ENCODE assay signal across 8 cellular contexts in genomic region chr12:49094104-49094948, GRCh38. TPM values are rescaled to one million over a fixed set of nuclear protein-coding genes. Genes with fewer than 3 reads are reported as not detected.
DNase-seq lines count a peak whose midpoint lies in the region; ATAC-seq and TF ChIP-seq lines count a peak whose summit lies in the region.

TSS of gene DHH (minus strand) at chr12:49094801. CDS start at chr12:49094512, 289 bp downstream.

- H3F3A ChIP-seq in neural cell (ENCODE audit: insufficient read depth, low read length, poor library complexity, severe bottlenecking) = no peaks in the 10 kb centered on the region

- no peak within 1 kb of the TSS for H3K27ac Mint-ChIP-seq in effector memory CD8-positive, alpha-beta T cell

- peaks cover 28% of the 10 kb centered on the region for H3K36me3 Mint-ChIP-seq in effector memory CD8-positive, alpha-beta T cell (ENCODE audit: insufficient read depth)

- no peak for TF ChIP-seq EP300 in neural cell (conservative IDR thresholded peaks at IDR 0.05; ENCODE audit: poor library complexity, severe bottlenecking)

- peak within 1 kb of the TSS; percentile 48 for H3K4me3 ChIP-seq in neural cell (ENCODE audit: low read length)
- no peak within 1 kb of the TSS for H3K4me3 ChIP-seq in lower leg skin (ENCODE audit: low read depth, poor library complexity, severe bottlenecking)

- H3K9me3 ChIP-seq in neural cell (ENCODE audit: low read length) = no peaks in the 10 kb centered on the region

- peak within 1 kb of the TSS; percentile 41 to 48 for H3K4me3 Mint-ChIP-seq in effector memory CD8-positive, alpha-beta T cell

- no peak within 1 kb of the TSS for H2AFZ ChIP-seq in neural cell (ENCODE audit: low read depth, low read length)

- H3K27me3 Mint-ChIP-seq in effector memory CD8-positive, alpha-beta T cell = peaks cover 43 to 65% of the 10 kb centered on the region in 2 donors

- no peak within 1 kb of the TSS for H3K9ac ChIP-seq in neural cell (ENCODE audit: low read length)

- H3K4me2 ChIP-seq in neural cell (ENCODE audit: low read length) = no peak within 1 kb of the TSS

- intact Hi-C loops in lower leg skin (cut with DNase I; ENCODE audit: low total_unique reads) = no loop called here

- H3K27me3 ChIP-seq in neural cell (ENCODE audit: insufficient read depth, low read depth, low read length) = peaks cover 58% of the 10 kb centered on the region

- H3K27ac ChIP-seq in neural cell (ENCODE audit: low read length) = no peak within 1 kb of the TSS

- no peak for TF ChIP-seq RAD21 in neural cell (conservative IDR thresholded peaks at IDR 0.05)

- no peak for TF ChIP-seq CTCF in neural cell (IDR thresholded peaks at IDR 0.05; ENCODE audit: poor library complexity, severe bottlenecking)
- TF ChIP-seq CTCF in lower leg skin (IDR thresholded peaks at IDR 0.05) = no peak

- 2 to 3% methylated on average over 20 to 23 of the region's 49 CpGs for WGBS in lower leg skin, 2 donors

- H3K79me2 ChIP-seq in neural cell (replicated peaks; ENCODE audit: insufficient read depth, low read length) = no peaks in the 10 kb centered on the region

- no peaks in the 10 kb centered on the region for H3K9me3 Mint-ChIP-seq in effector memory CD8-positive, alpha-beta T cell

- no peaks in the 10 kb centered on the region for H3K9me2 ChIP-seq in neural cell (ENCODE audit: insufficient read depth, low read length)

- H3K36me3 ChIP-seq in neural cell (ENCODE audit: insufficient read depth, low read length) = peaks cover 7% of the 10 kb centered on the region

- peaks cover 21 to 27% of the 10 kb centered on the region in 2 donors for H3K4me1 Mint-ChIP-seq in effector memory CD8-positive, alpha-beta T cell (ENCODE audit: low read depth in 2 of 2)

- TF ChIP-seq POLR2A in lower leg skin (IDR thresholded peaks at IDR 0.05) = no peak

- H4K20me1 ChIP-seq in neural cell (ENCODE audit: insufficient read depth) = no peaks in the 10 kb centered on the region

- peak; percentile 13 for ATAC-seq in effector memory CD8-positive, alpha-beta T cell (replicated peaks)

- peak; percentile 57 for DNase-seq in DMS79 (lab: John Stamatoyannopoulos, UW)
- DNase-seq in NCI-H2196 treated with DMSO at 0.1 percent for 48 hours (lab: John Stamatoyannopoulos, UW; ENCODE audit: unreplicated experiment) = peak; percentile 32
- DNase-seq in effector memory CD8-positive, alpha-beta T cell = no peak
- DNase-seq in NOMO-1 treated with DMSO at 0.1 percent for 48 hours (lab: John Stamatoyannopoulos, UW; ENCODE audit: unreplicated experiment) = no peak
- no peak for DNase-seq in amniotic stem cell (lab: John Stamatoyannopoulos, UW)
- DNase-seq in NAMALWA (ENCODE audit: low spot score) = no peak
- DNase-seq in lower leg skin (ENCODE audit: low spot score in 2 of 2) = no peak

TF ChIP-seq in neural cell, 6 proteins besides CTCF, POLR2A, EP300 and RAD21:
- TF ChIP-seq REST (IDR thresholded peaks at IDR 0.05; ENCODE audit: borderline replicate concordance) = no peak
- TF ChIP-seq SMC3 (conservative IDR thresholded peaks at IDR 0.05; ENCODE audit: poor library complexity) = no peak
- peak; percentile 7 for TF ChIP-seq POLR2AphosphoS5 (IDR thresholded peaks at IDR 0.05)

RNA-seq across cellular contexts. Expression of gene DHH, which starts in this region (rescaled TPM):
- 0.28 and 0.66 TPM in 2 replicates for polyA plus RNA-seq in neural cell
- 0.46 and 0.49 TPM in 2 replicates for polyA minus RNA-seq in neural cell
- total RNA-seq in lower leg skin = under 1 TPM in 3 of 4 donors, not detected in 1; 0.23 to 0.45 (median 0.29) TPM

Comparison
In these comparisons a context has a peak if more than half of its experiments do, and no peak if none do; other contexts are left out.
1. DNase-seq: peak in DMS79 (single experiment) and NCI-H2196 treated with DMSO at 0.1 percent for 48 hours (single experiment); none in effector memory CD8-positive, alpha-beta T cell (0 of 3), NOMO-1 treated with DMSO at 0.1 percent for 48 hours (single experiment), amniotic stem cell (single experiment), NAMALWA (single experiment) and lower leg skin (0 of 2).